In the genomic region with DNA sequence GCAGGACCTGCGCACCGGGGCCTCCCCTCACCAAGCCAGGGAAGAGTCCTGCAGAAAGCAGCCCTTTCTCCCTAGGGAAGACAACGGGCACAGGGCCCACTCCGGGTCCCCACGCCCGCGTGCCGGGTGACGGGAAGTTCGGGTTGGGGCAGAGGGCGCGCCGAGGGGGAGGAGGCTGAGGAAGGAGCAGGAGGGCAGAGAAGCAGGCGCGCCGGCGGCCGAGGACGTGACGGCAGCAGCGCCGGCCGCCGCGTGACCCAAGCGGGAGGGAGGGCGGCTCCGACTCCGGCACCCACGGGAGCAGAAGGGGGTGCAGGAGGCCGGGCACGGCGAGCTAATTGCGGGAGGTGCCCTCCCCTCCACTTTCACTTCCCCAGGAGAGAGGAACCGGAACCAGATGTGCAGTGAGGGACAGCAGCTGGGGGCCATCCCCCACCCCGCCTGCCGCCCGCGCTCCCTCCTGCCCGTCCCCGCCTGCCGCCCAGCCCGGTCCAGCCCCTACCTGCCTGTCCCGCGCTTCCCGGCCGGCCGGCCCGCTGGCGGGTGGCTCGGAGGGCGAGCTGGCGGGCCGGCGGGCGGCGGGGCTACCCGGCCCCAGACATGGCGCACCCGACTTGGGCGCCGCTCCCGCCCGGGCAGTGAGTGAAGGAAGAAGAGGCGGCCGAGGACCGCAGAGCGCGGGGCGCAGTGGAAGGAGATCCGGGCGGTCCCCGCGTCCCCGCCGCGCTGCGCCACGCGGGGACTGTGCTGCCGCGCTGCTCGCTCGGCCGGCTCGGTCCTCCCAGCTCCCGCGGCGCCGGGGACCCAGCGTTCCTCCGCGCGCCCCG, we compare ENCODE assay signal across 8 cellular contexts. TPM values are rescaled to one million over a fixed set of nuclear protein-coding genes. Genes with fewer than 3 reads are reported as not detected.
DNase-seq lines count a peak whose midpoint lies in the region; ATAC-seq and TF ChIP-seq lines count a peak whose summit lies in the region.

No MANE protein-coding gene starts in this region.

- no peaks in the 10 kb centered on the region for H3K9me3 ChIP-seq in parathyroid adenoma (ENCODE audit: control insufficient read depth, low read length)

- ATAC-seq in GM19463 (IDR thresholded peaks at IDR 0.05; ENCODE audit: unreplicated experiment) (peak; percentile 74), HG03571 (IDR thresholded peaks at IDR 0.05; ENCODE audit: unreplicated experiment) (peak; percentile 63)

- H2AFZ ChIP-seq in parathyroid adenoma: peak overlapping the region; percentile 61

- no peaks in the 10 kb centered on the region for H3K79me2 ChIP-seq in parathyroid adenoma

- peak overlapping the region; percentile 80 for H3K27ac ChIP-seq in parathyroid adenoma

- H3K4me2 ChIP-seq in parathyroid adenoma (ENCODE audit: low read length): peak overlapping the region; percentile 87

- peaks cover 7% of the 10 kb centered on the region for H3K4me1 Mint-ChIP-seq in type B pancreatic cell (ENCODE audit: unreplicated experiment)

- intact Hi-C loops in head of caudate nucleus (cut with DNase I): loop anchor here (2.0 kb wide), 1 partner anchor 23 kb away; the partner anchor contains the start of gene GATAD2B

- in situ Hi-C loops in Caki2 (cut with HindIII; ENCODE audit: low pct_unique_long_range_greater_than_20kb, low sequenced_read_pairs): no loop called here

- peak overlapping the region; percentile 76 for H3K27ac Mint-ChIP-seq in type B pancreatic cell

- H3K4me3 ChIP-seq in parathyroid adenoma (ENCODE audit: low read depth, low read length): peak overlapping the region; percentile 78

- H3K27me3 ChIP-seq in parathyroid adenoma (ENCODE audit: control insufficient read depth, insufficient read depth, low read length): no peaks in the 10 kb centered on the region

- H3K9ac ChIP-seq in parathyroid adenoma: no peak overlapping the region

- H3K27me3 Mint-ChIP-seq in type B pancreatic cell: no peaks in the 10 kb centered on the region

- peak overlapping the region; percentile 88 for H3K4me3 Mint-ChIP-seq in type B pancreatic cell

- H3K36me3 Mint-ChIP-seq in type B pancreatic cell: peaks cover 6% of the 10 kb centered on the region

- peak; percentile 83 for DNase-seq in Caki2 (ENCODE audit: low read depth)
- peak; percentile 99 for DNase-seq in SIG-M5 treated with dmso at 0.1 percent for 504 hours (lab: John Stamatoyannopoulos, UW; ENCODE audit: unreplicated experiment)
- peak; percentile 59 for DNase-seq in activated naive CD4-positive, alpha-beta T cell treated with anti-CD3 and anti-CD28 coated beads, Interleukin-2, amount 50 U/mL, for 16 hours
- DNase-seq in head of caudate nucleus: peak; percentile 53 to 91 (median 84)
- DNase-seq in type B pancreatic cell (ENCODE audit: extremely low spot score, unreplicated experiment): no peak

- no peaks in the 10 kb centered on the region for H3K4me1 ChIP-seq in parathyroid adenoma

- no peaks in the 10 kb centered on the region for H3K36me3 ChIP-seq in parathyroid adenoma (ENCODE audit: control insufficient read depth, insufficient read depth, low read length)

- no peak for TF ChIP-seq CTCF in parathyroid adenoma (IDR thresholded peaks at IDR 0.05)
- TF ChIP-seq CTCF in type B pancreatic cell (conservative IDR thresholded peaks at IDR 0.05): no peak

- H3K9me3 Mint-ChIP-seq in type B pancreatic cell: no peaks in the 10 kb centered on the region

RNA-seq across cellular contexts. Expression of gene DENND4B, which starts 0.5 kb away (rescaled TPM):
- total RNA-seq in Caki2 (2014; rRNA removed; shearing (Covaris generic); ENCODE audit: low replicate concordance): 5.5 and 7.7 TPM in 2 replicates
- total RNA-seq in type B pancreatic cell (ENCODE audit: low replicate concordance): 43.0 and 70.7 TPM in 2 replicates

RNA-seq across cellular contexts. Expression of gene CRTC2, which starts 12.4 kb away (rescaled TPM):
- 2.2 and 8.7 TPM in 2 replicates for total RNA-seq in Caki2 (2014; rRNA removed; shearing (Covaris generic); ENCODE audit: low replicate concordance)
- total RNA-seq in type B pancreatic cell (ENCODE audit: low replicate concordance): 31.1 and 36.0 TPM in 2 replicates

RNA-seq across cellular contexts. Expression of gene SLC39A1, which starts 17.3 kb away (rescaled TPM):
- total RNA-seq in Caki2 (2014; rRNA removed; shearing (Covaris generic); ENCODE audit: low replicate concordance): 320 and 348 TPM in 2 replicates
- total RNA-seq in type B pancreatic cell (ENCODE audit: low replicate concordance): 75.7 and 93.4 TPM in 2 replicates

RNA-seq across cellular contexts. Expression of gene CREB3L4, which starts 21.7 kb away (rescaled TPM):
- total RNA-seq in Caki2 (2014; rRNA removed; shearing (Covaris generic); ENCODE audit: low replicate concordance): 28.4 and 32.2 TPM in 2 replicates
- total RNA-seq in type B pancreatic cell (ENCODE audit: low replicate concordance): 17.2 and 31.8 TPM in 2 replicates

RNA-seq across cellular contexts. Expression of gene GATAD2B, which starts 23.2 kb away (rescaled TPM):
- 1.1 and 1.4 TPM in 2 replicates for total RNA-seq in Caki2 (2014; rRNA removed; shearing (Covaris generic); ENCODE audit: low replicate concordance)
- total RNA-seq in type B pancreatic cell (ENCODE audit: low replicate concordance): 39.0 and 51.4 TPM in 2 replicates
